ENCODE assay signal across 10 cellular contexts in the genomic region with DNA sequence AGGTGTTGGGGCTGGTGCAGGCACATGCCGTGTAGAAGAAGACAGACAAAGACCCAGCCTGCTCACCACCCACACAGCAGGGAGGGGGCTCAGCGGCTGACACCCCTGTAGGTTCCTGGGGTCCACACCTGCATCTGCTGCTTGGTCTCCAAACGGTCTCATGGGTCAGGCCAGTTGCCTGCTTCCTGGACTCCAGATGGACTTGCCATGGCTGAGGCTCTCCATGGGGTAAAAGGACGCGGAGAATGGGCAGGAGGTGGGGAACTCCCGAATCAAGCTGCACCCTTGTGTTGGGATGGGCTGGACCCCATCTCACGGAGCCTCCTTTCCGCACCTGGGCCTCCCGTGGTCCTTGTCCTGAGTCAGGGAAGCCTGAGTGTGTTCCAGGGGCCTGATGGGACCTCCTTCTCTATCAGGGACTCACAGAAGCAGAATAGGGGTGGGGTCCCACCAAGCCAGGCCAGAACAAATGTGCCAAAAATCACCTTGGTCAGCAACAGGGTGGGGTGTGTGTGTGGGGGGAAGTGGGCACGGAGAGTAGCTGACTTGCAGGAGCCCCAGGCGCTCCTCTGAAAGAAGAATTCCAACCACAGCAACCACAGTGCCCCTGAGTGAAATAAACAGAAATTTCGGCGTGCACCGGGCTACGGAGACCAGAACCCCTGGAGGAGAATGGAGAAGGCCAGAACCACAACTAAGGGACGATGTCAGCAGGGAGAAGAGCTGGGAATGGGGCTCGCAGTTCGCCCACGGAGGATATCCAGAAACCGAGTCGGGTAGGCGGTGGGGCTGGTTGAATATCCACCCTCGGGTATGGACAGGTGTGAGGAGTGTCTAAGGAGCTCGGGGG. TPM values are rescaled to one million over a fixed set of nuclear protein-coding genes. Genes with fewer than 3 reads are reported as not detected.
DNase-seq lines count a peak whose midpoint lies in the region; ATAC-seq and TF ChIP-seq lines count a peak whose summit lies in the region.
"Had no signal": no experiment of that assay in that cellular context is flagged by ENCODE, and none has a peak within 500 bp of the region (broad histone marks: within the 10 kb centered on the region; RNA-seq: fewer than 3 reads in every experiment).

No MANE protein-coding gene starts in this region.

- DNase-seq in activated CD4-positive, alpha-beta T cell treated with anti-CD3 and anti-CD28 coated beads for 1 hour: peak; percentile 7
- no peak for DNase-seq in activated CD4-positive, alpha-beta T cell treated with anti-CD3 and anti-CD28 coated beads, Interleukin-2, amount 50 U/mL, for 1 hour
- DNase-seq in WERI-Rb-1 (peak; percentile 7), chondrocyte (ENCODE audit: low spot score) (peak; percentile 72)
- DNase-seq in stimulated activated effector memory CD8-positive, alpha-beta T cell treated with anti-CD3 and anti-CD28 coated beads, Interleukin-12 subunit alpha, Interleukin-12 subunit beta, amount 100 ng/mL, for 72 hours (ENCODE audit: low spot score in 2 of 2): peak in 1 of 2 donors; percentile 78
- DNase-seq: activated CD4-positive, CD25-positive, alpha-beta regulatory T cell had no signal

- ATAC-seq in stimulated activated effector memory CD8-positive, alpha-beta T cell treated with anti-CD3 and anti-CD28 coated beads, Interleukin-12 subunit alpha, Interleukin-12 subunit beta, amount 100 ng/mL, for 72 hours: no peak
- ATAC-seq in GM18505 (IDR thresholded peaks at IDR 0.05; ENCODE audit: unreplicated experiment) (no peak), GM18520 (IDR thresholded peaks at IDR 0.05; ENCODE audit: unreplicated experiment) (no peak), GM18511 (IDR thresholded peaks at IDR 0.05; ENCODE audit: unreplicated experiment) (no peak)

- no peak overlapping the region for H3K27ac ChIP-seq in WERI-Rb-1
- H3K27ac ChIP-seq: hepatocyte had no signal

- no peak for TF ChIP-seq POLR2A in GM18505 (IDR thresholded peaks at IDR 0.05; ENCODE audit: borderline replicate concordance, extremely low read depth, insufficient read depth, insufficient read length)

- no peaks in the 10 kb centered on the region for H3K36me3 ChIP-seq in WERI-Rb-1

- no peak overlapping the region; the same call in 1 of the 2 replicates for H3K4me3 ChIP-seq in WERI-Rb-1 (ENCODE audit: low read depth, low read length)
- H3K4me3 ChIP-seq: hepatocyte had no signal

- H3K27ac Mint-ChIP-seq in chondrocyte (ENCODE audit: unreplicated experiment): no peak overlapping the region
- H3K27ac Mint-ChIP-seq in stimulated activated effector memory CD8-positive, alpha-beta T cell treated with anti-CD3 and anti-CD28 coated beads, Interleukin-12 subunit alpha, Interleukin-12 subunit beta, amount 100 ng/mL, for 72 hours: peak overlapping the region; percentile 94

- H3K27me3 ChIP-seq in WERI-Rb-1 (ENCODE audit: insufficient read depth, low read depth, severe bottlenecking): peaks cover 39% of the 10 kb centered on the region
- H3K27me3 ChIP-seq: hepatocyte had no signal

- H3K27me3 Mint-ChIP-seq in chondrocyte (ENCODE audit: low read depth): no peaks in the 10 kb centered on the region

- H3K9me3 Mint-ChIP-seq in chondrocyte (ENCODE audit: low read depth): no peaks in the 10 kb centered on the region
- no peaks in the 10 kb centered on the region for H3K9me3 Mint-ChIP-seq in stimulated activated effector memory CD8-positive, alpha-beta T cell treated with anti-CD3 and anti-CD28 coated beads, Interleukin-12 subunit alpha, Interleukin-12 subunit beta, amount 100 ng/mL, for 72 hours

- TF ChIP-seq CTCF in WERI-Rb-1 (IDR thresholded peaks at IDR 0.05; ENCODE audit: low read depth, low read length): no peak
- no peak for TF ChIP-seq CTCF in chondrocyte (IDR thresholded peaks at IDR 0.05)

- H3K4me3 Mint-ChIP-seq in chondrocyte (ENCODE audit: unreplicated experiment): no peak overlapping the region
- peak overlapping the region; percentile 74 for H3K4me3 Mint-ChIP-seq in stimulated activated effector memory CD8-positive, alpha-beta T cell treated with anti-CD3 and anti-CD28 coated beads, Interleukin-12 subunit alpha, Interleukin-12 subunit beta, amount 100 ng/mL, for 72 hours

- H3K4me1 Mint-ChIP-seq in chondrocyte (ENCODE audit: low read depth): peaks cover 35% of the 10 kb centered on the region
- peaks cover 74% of the 10 kb centered on the region for H3K4me1 Mint-ChIP-seq in stimulated activated effector memory CD8-positive, alpha-beta T cell treated with anti-CD3 and anti-CD28 coated beads, Interleukin-12 subunit alpha, Interleukin-12 subunit beta, amount 100 ng/mL, for 72 hours

- H3K36me3 Mint-ChIP-seq in chondrocyte (ENCODE audit: low read depth): no peaks in the 10 kb centered on the region
- H3K36me3 Mint-ChIP-seq in stimulated activated effector memory CD8-positive, alpha-beta T cell treated with anti-CD3 and anti-CD28 coated beads, Interleukin-12 subunit alpha, Interleukin-12 subunit beta, amount 100 ng/mL, for 72 hours: peaks cover 80% of the 10 kb centered on the region

- no peaks in the 10 kb centered on the region for H3K9me3 ChIP-seq in WERI-Rb-1 (ENCODE audit: severe bottlenecking)

RNA-seq across cellular contexts. Expression of gene ASMTL, which starts 11.8 kb away (rescaled TPM):
- total RNA-seq in chondrocyte: 19.6 to 29.0 TPM (median 20.2 TPM) in 3 replicates
